2 cellular contexts compared by ENCODE assay signal in the genomic region with DNA sequence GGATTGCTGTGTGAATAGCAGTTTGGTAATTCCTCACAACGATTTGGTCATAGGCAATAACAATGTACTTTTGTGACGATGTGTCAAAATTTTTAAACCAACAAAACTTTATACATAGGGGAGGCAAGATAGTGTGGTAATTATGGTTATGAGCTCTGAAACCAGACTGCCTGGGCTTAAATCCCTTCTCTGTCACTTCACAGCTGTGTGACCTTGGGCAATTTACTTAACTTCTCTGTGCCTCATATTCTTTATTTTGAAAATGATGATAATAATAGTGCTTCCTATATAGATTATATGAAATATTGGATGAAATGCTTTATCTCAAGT.
TF ChIP-seq lines count a peak whose summit lies in the region.

No MANE protein-coding gene starts in this region.

TF ChIP-seq in WTC11, 78 proteins besides CTCF, POLR2A, EP300 and RAD21 (continues in another document):
- TF ChIP-seq, protein P1, sequence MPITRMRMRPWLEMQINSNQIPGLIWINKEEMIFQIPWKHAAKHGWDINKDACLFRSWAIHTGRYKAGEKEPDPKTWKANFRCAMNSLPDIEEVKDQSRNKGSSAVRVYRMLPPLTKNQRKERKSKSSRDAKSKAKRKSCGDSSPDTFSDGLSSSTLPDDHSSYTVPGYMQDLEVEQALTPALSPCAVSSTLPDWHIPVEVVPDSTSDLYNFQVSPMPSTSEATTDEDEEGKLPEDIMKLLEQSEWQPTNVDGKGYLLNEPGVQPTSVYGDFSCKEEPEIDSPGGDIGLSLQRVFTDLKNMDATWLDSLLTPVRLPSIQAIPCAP (CRISPR knock-in tag; IDR thresholded peaks at IDR 0.05) = no peak
- TF ChIP-seq, protein P2, sequence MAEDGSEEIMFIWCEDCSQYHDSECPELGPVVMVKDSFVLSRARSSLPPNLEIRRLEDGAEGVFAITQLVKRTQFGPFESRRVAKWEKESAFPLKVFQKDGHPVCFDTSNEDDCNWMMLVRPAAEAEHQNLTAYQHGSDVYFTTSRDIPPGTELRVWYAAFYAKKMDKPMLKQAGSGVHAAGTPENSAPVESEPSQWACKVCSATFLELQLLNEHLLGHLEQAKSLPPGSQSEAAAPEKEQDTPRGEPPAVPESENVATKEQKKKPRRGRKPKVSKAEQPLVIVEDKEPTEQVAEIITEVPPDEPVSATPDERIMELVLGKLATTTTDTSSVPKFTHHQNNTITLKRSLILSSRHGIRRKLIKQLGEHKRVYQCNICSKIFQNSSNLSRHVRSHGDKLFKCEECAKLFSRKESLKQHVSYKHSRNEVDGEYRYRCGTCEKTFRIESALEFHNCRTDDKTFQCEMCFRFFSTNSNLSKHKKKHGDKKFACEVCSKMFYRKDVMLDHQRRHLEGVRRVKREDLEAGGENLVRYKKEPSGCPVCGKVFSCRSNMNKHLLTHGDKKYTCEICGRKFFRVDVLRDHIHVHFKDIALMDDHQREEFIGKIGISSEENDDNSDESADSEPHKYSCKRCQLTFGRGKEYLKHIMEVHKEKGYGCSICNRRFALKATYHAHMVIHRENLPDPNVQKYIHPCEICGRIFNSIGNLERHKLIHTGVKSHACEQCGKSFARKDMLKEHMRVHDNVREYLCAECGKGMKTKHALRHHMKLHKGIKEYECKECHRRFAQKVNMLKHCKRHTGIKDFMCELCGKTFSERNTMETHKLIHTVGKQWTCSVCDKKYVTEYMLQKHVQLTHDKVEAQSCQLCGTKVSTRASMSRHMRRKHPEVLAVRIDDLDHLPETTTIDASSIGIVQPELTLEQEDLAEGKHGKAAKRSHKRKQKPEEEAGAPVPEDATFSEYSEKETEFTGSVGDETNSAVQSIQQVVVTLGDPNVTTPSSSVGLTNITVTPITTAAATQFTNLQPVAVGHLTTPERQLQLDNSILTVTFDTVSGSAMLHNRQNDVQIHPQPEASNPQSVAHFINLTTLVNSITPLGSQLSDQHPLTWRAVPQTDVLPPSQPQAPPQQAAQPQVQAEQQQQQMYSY (CRISPR knock-in tag; IDR thresholded peaks at IDR 0.05) = no peak
- TF ChIP-seq JAZF1 (CRISPR knock-in tag; IDR thresholded peaks at IDR 0.05) (no peak), ZBTB21 (CRISPR knock-in tag; IDR thresholded peaks at IDR 0.05; ENCODE audit: borderline replicate concordance) (no peak), JUN (CRISPR knock-in tag; IDR thresholded peaks at IDR 0.05) (no peak), GRHL2 (CRISPR knock-in tag; IDR thresholded peaks at IDR 0.05; ENCODE audit: insufficient replicate concordance, severe bottlenecking) (no peak), SP1 (CRISPR knock-in tag; conservative IDR thresholded peaks at IDR 0.05) (no peak), TEAD1 (CRISPR knock-in tag; IDR thresholded peaks at IDR 0.05) (no peak), FOXK1 (CRISPR knock-in tag; IDR thresholded peaks at IDR 0.05) (no peak), SMAD4 (CRISPR knock-in tag; IDR thresholded peaks at IDR 0.05) (no peak), ATF1 (CRISPR knock-in tag; IDR thresholded peaks at IDR 0.05) (no peak), E2F5 (CRISPR knock-in tag; IDR thresholded peaks at IDR 0.05) (no peak), ZNF263 (CRISPR knock-in tag; IDR thresholded peaks at IDR 0.05; ENCODE audit: low read depth) (no peak), GABPB1 (CRISPR knock-in tag; IDR thresholded peaks at IDR 0.05) (no peak), FOXP1 (CRISPR knock-in tag; IDR thresholded peaks at IDR 0.05; ENCODE audit: borderline replicate concordance) (no peak)
- TF ChIP-seq, protein P3, sequence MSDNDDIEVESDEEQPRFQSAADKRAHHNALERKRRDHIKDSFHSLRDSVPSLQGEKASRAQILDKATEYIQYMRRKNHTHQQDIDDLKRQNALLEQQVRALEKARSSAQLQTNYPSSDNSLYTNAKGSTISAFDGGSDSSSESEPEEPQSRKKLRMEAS (CRISPR knock-in tag; IDR thresholded peaks at IDR 0.05) = no peak
- TF ChIP-seq, protein P4, sequence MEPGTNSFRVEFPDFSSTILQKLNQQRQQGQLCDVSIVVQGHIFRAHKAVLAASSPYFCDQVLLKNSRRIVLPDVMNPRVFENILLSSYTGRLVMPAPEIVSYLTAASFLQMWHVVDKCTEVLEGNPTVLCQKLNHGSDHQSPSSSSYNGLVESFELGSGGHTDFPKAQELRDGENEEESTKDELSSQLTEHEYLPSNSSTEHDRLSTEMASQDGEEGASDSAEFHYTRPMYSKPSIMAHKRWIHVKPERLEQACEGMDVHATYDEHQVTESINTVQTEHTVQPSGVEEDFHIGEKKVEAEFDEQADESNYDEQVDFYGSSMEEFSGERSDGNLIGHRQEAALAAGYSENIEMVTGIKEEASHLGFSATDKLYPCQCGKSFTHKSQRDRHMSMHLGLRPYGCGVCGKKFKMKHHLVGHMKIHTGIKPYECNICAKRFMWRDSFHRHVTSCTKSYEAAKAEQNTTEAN (CRISPR knock-in tag; IDR thresholded peaks at IDR 0.05) = no peak

TF ChIP-seq in GM12878, 131 proteins besides CTCF, POLR2A, EP300 and RAD21:
- TF ChIP-seq SMARCA5 (IDR thresholded peaks at IDR 0.05) (peak; percentile 77), ZNF217 (IDR thresholded peaks at IDR 0.05) (0 out of 2 replicates have a peak, but pooled peaks have one; percentile 63), SREBF1 (IDR thresholded peaks at IDR 0.05; ENCODE audit: low read length) (no peak), IRF3 (IDR thresholded peaks at IDR 0.05) (no peak), ZBTB40 (IDR thresholded peaks at IDR 0.05; ENCODE audit: borderline replicate concordance) (peak; percentile 54; the same call in 1 of the 2 replicates)
